Comparison of ENCODE assay signal across 8 cellular contexts in genomic region chr2:48356701-48357322, GRCh38. TPM values are rescaled to one million over a fixed set of nuclear protein-coding genes. Genes with fewer than 3 reads are reported as not detected.
A peak's percentile ranks its signal among the peaks of the same experiment; 100 is the strongest.
DNase-seq lines count a peak whose midpoint lies in the region; ATAC-seq and TF ChIP-seq lines count a peak whose summit lies in the region.

No MANE protein-coding gene starts in this region.

- H3K27ac ChIP-seq in foreskin keratinocyte = peak overlapping the region; percentile 15

- peak; percentile 28 for DNase-seq in stimulated activated CD8-positive, alpha-beta memory T cell treated with anti-CD3 and anti-CD28 coated beads, Interleukin-12 subunit alpha, Interleukin-12 subunit beta, amount 100 ng/mL, for 1 hour (ENCODE audit: low read depth)
- no peak for DNase-seq in stimulated activated CD8-positive, alpha-beta memory T cell treated with anti-CD3 and anti-CD28 coated beads, Interleukin-4, amount 100 ng/mL, for 48 hours
- DNase-seq in OCI-M1 (lab: John Stamatoyannopoulos, UW) (peak; percentile 76), foreskin keratinocyte (no peak), superior temporal gyrus (ENCODE audit: extremely low spot score) (no peak), amygdala (lab: John Stamatoyannopoulos, UW) (no peak)
- no peak for DNase-seq in activated effector memory CD4-positive, alpha-beta T cell treated with Interleukin-2 at 50 U/mL for 16 hours

- ATAC-seq in HG03097 (IDR thresholded peaks at IDR 0.05; ENCODE audit: low FRiP score, unreplicated experiment) (peak; percentile 71), foreskin keratinocyte (no peak)

- no peak for TF ChIP-seq CTCF in foreskin keratinocyte (conservative IDR thresholded peaks at IDR 0.05)

- H3K27me3 ChIP-seq in foreskin keratinocyte = no peaks in the 10 kb centered on the region

- H3K4me1 ChIP-seq in foreskin keratinocyte = peaks cover 16% of the 10 kb centered on the region

RNA-seq across cellular contexts. Expression of gene FOXN2, which starts 42.3 kb away (rescaled TPM):
- total RNA-seq in foreskin keratinocyte = 28.4 and 29.3 TPM in 2 replicates
- 2.8 and 4.2 TPM in 2 replicates for polyA plus RNA-seq in foreskin keratinocyte

Comparison
In these comparisons a context has a peak if more than half of its experiments do, and no peak if none do; other contexts are left out.
1. DNase-seq: peak in stimulated activated CD8-positive, alpha-beta memory T cell treated with anti-CD3 and anti-CD28 coated beads, Interleukin-12 subunit alpha, Interleukin-12 subunit beta, amount 100 ng/mL, for 1 hour (single experiment) and OCI-M1 (single experiment); none in stimulated activated CD8-positive, alpha-beta memory T cell treated with anti-CD3 and anti-CD28 coated beads, Interleukin-4, amount 100 ng/mL, for 48 hours (single experiment), foreskin keratinocyte (0 of 2), superior temporal gyrus (single experiment), amygdala (0 of 56) and activated effector memory CD4-positive, alpha-beta T cell treated with Interleukin-2 at 50 U/mL for 16 hours (single experiment).